1 cellular context compared by ENCODE assay signal in the genomic region with DNA sequence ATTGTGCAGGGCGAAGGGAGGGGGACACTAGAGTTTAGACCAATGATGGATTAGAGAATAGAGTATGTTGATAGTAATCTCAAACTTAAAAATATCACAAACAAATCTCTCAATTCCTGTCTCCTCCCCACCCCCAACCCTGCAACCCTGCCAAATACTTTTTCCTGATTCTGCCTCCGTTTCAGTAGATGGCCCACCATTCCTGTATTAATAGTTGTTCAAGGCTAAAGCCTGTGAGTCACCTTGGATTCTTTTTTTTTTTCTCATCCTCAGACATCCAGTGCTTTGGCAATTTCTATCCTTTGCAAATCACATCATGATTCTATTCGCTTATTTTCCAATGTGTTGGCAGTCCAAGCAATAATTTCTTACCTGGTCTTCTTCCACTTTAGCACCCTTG.
TF ChIP-seq lines count a peak whose summit lies in the region.

No MANE protein-coding gene starts in this region.

TF ChIP-seq in GM23338, 12 proteins besides CTCF, POLR2A, EP300 and RAD21 (continued from another document):
- TF ChIP-seq, protein P1, sequence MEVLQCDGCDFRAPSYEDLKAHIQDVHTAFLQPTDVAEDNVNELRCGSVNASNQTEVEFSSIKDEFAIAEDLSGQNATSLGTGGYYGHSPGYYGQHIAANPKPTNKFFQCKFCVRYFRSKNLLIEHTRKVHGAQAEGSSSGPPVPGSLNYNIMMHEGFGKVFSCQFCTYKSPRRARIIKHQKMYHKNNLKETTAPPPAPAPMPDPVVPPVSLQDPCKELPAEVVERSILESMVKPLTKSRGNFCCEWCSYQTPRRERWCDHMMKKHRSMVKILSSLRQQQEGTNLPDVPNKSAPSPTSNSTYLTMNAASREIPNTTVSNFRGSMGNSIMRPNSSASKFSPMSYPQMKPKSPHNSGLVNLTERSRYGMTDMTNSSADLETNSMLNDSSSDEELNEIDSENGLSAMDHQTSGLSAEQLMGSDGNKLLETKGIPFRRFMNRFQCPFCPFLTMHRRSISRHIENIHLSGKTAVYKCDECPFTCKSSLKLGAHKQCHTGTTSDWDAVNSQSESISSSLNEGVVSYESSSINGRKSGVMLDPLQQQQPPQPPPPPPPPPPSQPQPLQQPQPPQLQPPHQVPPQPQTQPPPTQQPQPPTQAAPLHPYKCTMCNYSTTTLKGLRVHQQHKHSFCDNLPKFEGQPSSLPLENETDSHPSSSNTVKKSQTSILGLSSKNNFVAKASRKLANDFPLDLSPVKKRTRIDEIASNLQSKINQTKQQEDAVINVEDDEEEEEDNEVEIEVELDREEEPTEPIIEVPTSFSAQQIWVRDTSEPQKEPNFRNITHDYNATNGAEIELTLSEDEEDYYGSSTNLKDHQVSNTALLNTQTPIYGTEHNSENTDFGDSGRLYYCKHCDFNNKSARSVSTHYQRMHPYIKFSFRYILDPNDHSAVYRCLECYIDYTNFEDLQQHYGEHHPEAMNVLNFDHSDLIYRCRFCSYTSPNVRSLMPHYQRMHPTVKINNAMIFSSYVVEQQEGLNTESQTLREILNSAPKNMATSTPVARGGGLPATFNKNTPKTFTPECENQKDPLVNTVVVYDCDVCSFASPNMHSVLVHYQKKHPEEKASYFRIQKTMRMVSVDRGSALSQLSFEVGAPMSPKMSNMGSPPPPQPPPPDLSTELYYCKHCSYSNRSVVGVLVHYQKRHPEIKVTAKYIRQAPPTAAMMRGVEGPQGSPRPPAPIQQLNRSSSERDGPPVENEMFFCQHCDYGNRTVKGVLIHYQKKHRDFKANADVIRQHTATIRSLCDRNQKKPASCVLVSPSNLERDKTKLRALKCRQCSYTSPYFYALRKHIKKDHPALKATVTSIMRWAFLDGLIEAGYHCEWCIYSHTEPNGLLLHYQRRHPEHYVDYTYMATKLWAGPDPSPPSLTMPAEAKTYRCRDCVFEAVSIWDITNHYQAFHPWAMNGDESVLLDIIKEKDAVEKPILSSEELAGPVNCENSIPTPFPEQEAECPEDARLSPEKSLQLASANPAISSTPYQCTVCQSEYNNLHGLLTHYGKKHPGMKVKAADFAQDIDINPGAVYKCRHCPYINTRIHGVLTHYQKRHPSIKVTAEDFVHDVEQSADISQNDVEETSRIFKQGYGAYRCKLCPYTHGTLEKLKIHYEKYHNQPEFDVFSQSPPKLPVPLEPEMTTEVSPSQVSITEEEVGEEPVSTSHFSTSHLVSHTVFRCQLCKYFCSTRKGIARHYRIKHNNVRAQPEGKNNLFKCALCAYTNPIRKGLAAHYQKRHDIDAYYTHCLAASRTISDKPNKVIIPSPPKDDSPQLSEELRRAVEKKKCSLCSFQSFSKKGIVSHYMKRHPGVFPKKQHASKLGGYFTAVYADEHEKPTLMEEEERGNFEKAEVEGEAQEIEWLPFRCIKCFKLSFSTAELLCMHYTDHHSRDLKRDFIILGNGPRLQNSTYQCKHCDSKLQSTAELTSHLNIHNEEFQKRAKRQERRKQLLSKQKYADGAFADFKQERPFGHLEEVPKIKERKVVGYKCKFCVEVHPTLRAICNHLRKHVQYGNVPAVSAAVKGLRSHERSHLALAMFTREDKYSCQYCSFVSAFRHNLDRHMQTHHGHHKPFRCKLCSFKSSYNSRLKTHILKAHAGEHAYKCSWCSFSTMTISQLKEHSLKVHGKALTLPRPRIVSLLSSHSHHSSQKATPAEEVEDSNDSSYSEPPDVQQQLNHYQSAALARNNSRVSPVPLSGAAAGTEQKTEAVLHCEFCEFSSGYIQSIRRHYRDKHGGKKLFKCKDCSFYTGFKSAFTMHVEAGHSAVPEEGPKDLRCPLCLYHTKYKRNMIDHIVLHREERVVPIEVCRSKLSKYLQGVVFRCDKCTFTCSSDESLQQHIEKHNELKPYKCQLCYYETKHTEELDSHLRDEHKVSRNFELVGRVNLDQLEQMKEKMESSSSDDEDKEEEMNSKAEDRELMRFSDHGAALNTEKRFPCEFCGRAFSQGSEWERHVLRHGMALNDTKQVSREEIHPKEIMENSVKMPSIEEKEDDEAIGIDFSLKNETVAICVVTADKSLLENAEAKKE (CRISPR knock-in tag; IDR thresholded peaks at IDR 0.05), result no peak
- TF ChIP-seq STAT1 (IDR thresholded peaks at IDR 0.05; ENCODE audit: unreplicated experiment), result no peak
- TF ChIP-seq ZNF331 (CRISPR knock-in tag; IDR thresholded peaks at IDR 0.05; ENCODE audit: low read depth), result no peak
- no peak for TF ChIP-seq EZH2phosphoT487 (IDR thresholded peaks at IDR 0.05; ENCODE audit: unreplicated experiment)
- no peak for TF ChIP-seq POLR2AphosphoS5 (IDR thresholded peaks at IDR 0.05; ENCODE audit: low read depth)
- no peak for TF ChIP-seq REST (IDR thresholded peaks at IDR 0.05; ENCODE audit: unreplicated experiment)
- TF ChIP-seq CREB1 (CRISPR knock-in tag; IDR thresholded peaks at IDR 0.05; ENCODE audit: low read depth), result no peak
- no peak for TF ChIP-seq ZNF114 (CRISPR knock-in tag; IDR thresholded peaks at IDR 0.05)
- TF ChIP-seq ETS1 (IDR thresholded peaks at IDR 0.05), result no peak
